In genomic region chr3:55203486-55204010, GRCh38 we compare ENCODE assay signal across 23 cellular contexts.
DNase-seq lines count a peak whose midpoint lies in the region; ATAC-seq and TF ChIP-seq lines count a peak whose summit lies in the region.
"Had no signal": no experiment of that assay in that cellular context is flagged by ENCODE, and none has a peak within 500 bp of the region (broad histone marks: within the 10 kb centered on the region; RNA-seq: fewer than 3 reads in every experiment).

No MANE protein-coding gene starts in this region.

- no peak overlapping the region for H3K23ac ChIP-seq in trophoblast cell (ENCODE audit: low read length)

- no peak for DNase-seq in GM23248
- no peak for DNase-seq in SJSA1 (ENCODE audit: low read depth in 1 of 2, low spot score in 2 of 2)
- DNase-seq in fibroblast of the aortic adventitia (ENCODE audit: low read depth) = peak; percentile 23
- no peak for DNase-seq in trophoblast cell
- DNase-seq in NCI-H2196 (lab: John Stamatoyannopoulos, UW; ENCODE audit: unreplicated experiment) = no peak
- DNase-seq in right cardiac atrium = no peak
- no peak for DNase-seq in HCEC 1CT
- DNase-seq: 8988T; AML-193; C1 segment of cervical spinal cord; CD8-positive, alpha-beta T cell; DND-41; GOT3; Karpas-422; MG63; NCI-H1417 treated with DMSO at 0.1 percent for 48 hours; NCI-H187; NCI-H2107; NCI-H2227 treated with DMSO at 0.1 percent for 48 hours; NCI-H510A treated with DMSO at 0.1 percent for 48 hours; NCI-H774 had no signal

- H4K12ac ChIP-seq in trophoblast cell (ENCODE audit: low read depth, low read length) = no peak overlapping the region

- peak overlapping the region; percentile 23 for H2BK12ac ChIP-seq in trophoblast cell (ENCODE audit: low read length)

- in situ Hi-C loops in GM23248 (cut with MboI) = no loop called here

- 0 out of 2 replicates have a peak overlapping the region, but pooled peaks have one; percentile 79 for H3K27ac ChIP-seq in GM23248
- peak overlapping the region; percentile 84 for H3K27ac ChIP-seq in SJSA1
- peak overlapping the region; percentile 78 for H3K27ac ChIP-seq in trophoblast cell (ENCODE audit: low read depth, low read length)
- no peak overlapping the region for H3K27ac ChIP-seq in right cardiac atrium (ENCODE audit: low read length)

- H3K36me3 ChIP-seq in GM23248 (ENCODE audit: low read depth) (no peaks in the 10 kb centered on the region), SJSA1 (no peaks in the 10 kb centered on the region), trophoblast cell (ENCODE audit: control insufficient read depth in 1 of 2, insufficient read depth in 2 of 2, low read length in 2 of 2) (no peaks in the 10 kb centered on the region)
- H3K36me3 ChIP-seq: MG63 had no signal

- ATAC-seq in right cardiac atrium = no peak
- ATAC-seq: CD8-positive, alpha-beta T cell; HCT116; Panc1 had no signal

- H2AFZ ChIP-seq in GM23248 = no peak overlapping the region
- H2AFZ ChIP-seq in trophoblast cell (ENCODE audit: insufficient read depth, low read length, poor library complexity) = no peak overlapping the region

- H2BK5ac ChIP-seq in trophoblast cell (ENCODE audit: low read depth, low read length, poor library complexity) = peak overlapping the region; percentile 74

- no peaks in the 10 kb centered on the region for H3K27me3 ChIP-seq in GM23248 (replicated peaks; ENCODE audit: insufficient read depth)
- no peaks in the 10 kb centered on the region for H3K27me3 ChIP-seq in SJSA1 (replicated peaks)
- no peaks in the 10 kb centered on the region for H3K27me3 ChIP-seq in trophoblast cell (ENCODE audit: insufficient read depth, low read length)
- no peaks in the 10 kb centered on the region for H3K27me3 ChIP-seq in right cardiac atrium (ENCODE audit: control insufficient read depth, insufficient read depth)
- H3K27me3 ChIP-seq: MG63 had no signal

- H3K9me3 ChIP-seq in GM23248 (ENCODE audit: low read depth) (no peaks in the 10 kb centered on the region), SJSA1 (replicated peaks) (no peaks in the 10 kb centered on the region; the same call in 1 of the 2 replicates), trophoblast cell (ENCODE audit: insufficient read depth, low read depth, low read length) (no peaks in the 10 kb centered on the region), right cardiac atrium (ENCODE audit: control insufficient read depth, low read length) (no peaks in the 10 kb centered on the region)
- H3K9me3 ChIP-seq: MG63 had no signal

- H3K79me2 ChIP-seq in GM23248 (ENCODE audit: insufficient read depth) (no peaks in the 10 kb centered on the region), trophoblast cell (ENCODE audit: control insufficient read depth, insufficient read depth, low read length, poor library complexity) (no peaks in the 10 kb centered on the region)

- H3K9ac ChIP-seq in GM23248 (no peak overlapping the region), trophoblast cell (ENCODE audit: low read length) (no peak overlapping the region)

- H3K14ac ChIP-seq in trophoblast cell (ENCODE audit: low read length) = peak overlapping the region; percentile 32

- H3K4me3 ChIP-seq in GM23248 (no peak overlapping the region), SJSA1 (no peak overlapping the region), fibroblast of the aortic adventitia (ENCODE audit: low read depth, low read length) (no peak overlapping the region), trophoblast cell (ENCODE audit: low read depth, low read length) (no peak overlapping the region), right cardiac atrium (ENCODE audit: low read length) (no peak overlapping the region)
- H3K4me3 ChIP-seq: MG63 had no signal

- peaks cover 9% of the 10 kb centered on the region for H3K79me1 ChIP-seq in trophoblast cell (ENCODE audit: low read length)

- peaks cover 32% of the 10 kb centered on the region for H3F3A ChIP-seq in GM23248 (ENCODE audit: insufficient read depth)

- no peaks in the 10 kb centered on the region for H4K20me1 ChIP-seq in GM23248 (ENCODE audit: insufficient read depth)

- 64 to 71% methylated on average over 5 of the region's 5 CpGs for whole genome bisulfite sequencing in GM23248 (ENCODE audit: low coverage in 1 of 2, low lambda C conversion rate in 2 of 2, missing lambda C conversion rate in 2 of 2), 2 experiments
- WGBS in trophoblast cell (ENCODE audit: extremely low coverage, insufficient coverage, insufficient read length) = no CpG with 5 or more reads among the region's 5 CpGs
- WGBS in right cardiac atrium = 70% methylated on average over 5 of the region's 5 CpGs

- H3K9me2 ChIP-seq in GM23248 (ENCODE audit: insufficient read depth) = no peaks in the 10 kb centered on the region

- H2AK5ac ChIP-seq in trophoblast cell (ENCODE audit: low read length) = no peak overlapping the region

- intact Hi-C loops in right cardiac atrium (cut with DNase I) = no loop called here

- H4K91ac ChIP-seq in trophoblast cell (ENCODE audit: low read depth, low read length) = peak overlapping the region; percentile 84

- H3K18ac ChIP-seq in trophoblast cell (ENCODE audit: low read length) = no peak overlapping the region

- peak overlapping the region; percentile 37 for H3K4ac ChIP-seq in trophoblast cell (ENCODE audit: low read depth, low read length)

- H3K4me2 ChIP-seq in GM23248 (ENCODE audit: unreplicated experiment) (no peak overlapping the region), trophoblast cell (ENCODE audit: low read length) (no peak overlapping the region)

- H2BK120ac ChIP-seq in trophoblast cell (ENCODE audit: insufficient read depth, low read length, poor library complexity) = peak overlapping the region; percentile 53

- TF ChIP-seq CTCF in fibroblast of the aortic adventitia (IDR thresholded peaks at IDR 0.05; ENCODE audit: insufficient read depth, low read length) = no peak

- H4K8ac ChIP-seq in trophoblast cell (ENCODE audit: low read depth, low read length) = no peak overlapping the region

- H3K4me1 ChIP-seq in GM23248 (ENCODE audit: insufficient read depth) (peaks cover 37% of the 10 kb centered on the region), SJSA1 (replicated peaks) (peaks cover 43% of the 10 kb centered on the region), trophoblast cell (ENCODE audit: control insufficient read depth in 1 of 2, insufficient read depth in 2 of 2, low read length in 2 of 2) (peaks cover 2 to 4% of the 10 kb centered on the region in 2 experiments), right cardiac atrium (ENCODE audit: control insufficient read depth, insufficient read depth, low read length) (no peaks in the 10 kb centered on the region)
